ENCODE assay signal across 8 cellular contexts in the genomic region with DNA sequence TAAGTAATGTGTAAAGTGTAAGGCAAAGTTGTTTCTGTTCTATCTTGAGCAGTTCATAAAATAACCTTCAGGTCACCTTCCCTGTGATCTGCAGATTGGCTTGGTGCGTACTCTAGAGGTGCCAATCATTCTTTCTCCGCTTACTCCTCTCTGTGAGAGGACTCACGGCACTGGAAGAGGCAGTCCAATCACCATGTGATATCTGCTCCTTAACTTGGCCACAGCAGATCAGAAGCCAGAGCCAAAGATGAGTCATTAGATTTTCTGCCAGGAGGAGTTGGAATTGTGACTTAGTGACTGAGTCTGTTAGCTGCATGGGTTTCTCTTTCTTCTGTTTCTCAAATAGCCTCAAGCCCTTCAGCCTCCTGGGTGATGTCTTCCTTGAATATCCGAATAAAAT.
DNase-seq lines count a peak whose midpoint lies in the region; ATAC-seq and TF ChIP-seq lines count a peak whose summit lies in the region.
"Had no signal": no experiment of that assay in that cellular context is flagged by ENCODE, and none has a peak within 500 bp of the region (broad histone marks: within the 10 kb centered on the region; RNA-seq: fewer than 3 reads in every experiment).

No MANE protein-coding gene starts in this region.

- intact Hi-C loops in right cardiac atrium (cut with DNase I), result no loop called here

- TF ChIP-seq CTCF in astrocyte of the cerebellum (IDR thresholded peaks at IDR 0.05; ENCODE audit: low read depth, low read length, missing control alignments), result no peak
- TF ChIP-seq CTCF in thoracic aorta (IDR thresholded peaks at IDR 0.05), result no peak

- peak; percentile 87 to 89 for ATAC-seq in right cardiac atrium
- ATAC-seq in thoracic aorta (ENCODE audit: insufficient number of reproducible peaks, low FRiP score, low read depth), result peak; percentile 88
- no peak for ATAC-seq in GM21423 (IDR thresholded peaks at IDR 0.05; ENCODE audit: unreplicated experiment)

- no peak overlapping the region for H3K4me3 ChIP-seq in astrocyte of the cerebellum (ENCODE audit: low read depth, low read length)
- H3K4me3 ChIP-seq in right cardiac atrium (ENCODE audit: low read length), result no peak overlapping the region
- peak overlapping the region; percentile 20 for H3K4me3 ChIP-seq in thoracic aorta
- H3K4me3 ChIP-seq: skin epidermis had no signal

- peak; percentile 13 for DNase-seq in HPDE6-E6E7 (ENCODE audit: extremely low spot score)
- DNase-seq in astrocyte of the cerebellum (ENCODE audit: low read depth), result peak; percentile 95
- peak in 2 of 3 donors; percentile 23 to 40 for DNase-seq in right cardiac atrium
- DNase-seq in thoracic aorta (ENCODE audit: low spot score), result peak; percentile 47
- DNase-seq in germinal center (ENCODE audit: low spot score), result no peak
- DNase-seq in NCI-H2081 (lab: John Stamatoyannopoulos, UW), result no peak

- H3K27me3 ChIP-seq in right cardiac atrium (ENCODE audit: control insufficient read depth, insufficient read depth) (no peaks in the 10 kb centered on the region), thoracic aorta (replicated peaks; ENCODE audit: insufficient read depth) (no peaks in the 10 kb centered on the region)

- H3K27ac ChIP-seq in right cardiac atrium (ENCODE audit: low read length) (no peak overlapping the region), thoracic aorta (peak overlapping the region; percentile 48 to 65)

- in situ Hi-C loops in astrocyte of the cerebellum (cut with HindIII; ENCODE audit: low sequenced_read_pairs), result no loop called here

- WGBS in right cardiac atrium, result 32% methylated on average over 4 of the region's 4 CpGs

- no peaks in the 10 kb centered on the region for H3K36me3 ChIP-seq in thoracic aorta

- peaks cover 4% of the 10 kb centered on the region for H3K4me1 ChIP-seq in right cardiac atrium (ENCODE audit: control insufficient read depth, insufficient read depth, low read length)
- peaks cover 9 to 34% of the 10 kb centered on the region in 2 donors for H3K4me1 ChIP-seq in thoracic aorta (ENCODE audit: control insufficient read depth in 1 of 2, low read depth in 2 of 2)

- H3K9me3 ChIP-seq in right cardiac atrium (ENCODE audit: control insufficient read depth, low read length) (no peaks in the 10 kb centered on the region), thoracic aorta (no peaks in the 10 kb centered on the region)

Comparison
In these comparisons a context has a peak if more than half of its experiments do, and no peak if none do; other contexts are left out.
1. DNase-seq: peak in HPDE6-E6E7 (single experiment), astrocyte of the cerebellum (single experiment), right cardiac atrium (2 of 3) and thoracic aorta (single experiment); none in germinal center (single experiment) and NCI-H2081 (0 of 2).